In the genomic region with DNA sequence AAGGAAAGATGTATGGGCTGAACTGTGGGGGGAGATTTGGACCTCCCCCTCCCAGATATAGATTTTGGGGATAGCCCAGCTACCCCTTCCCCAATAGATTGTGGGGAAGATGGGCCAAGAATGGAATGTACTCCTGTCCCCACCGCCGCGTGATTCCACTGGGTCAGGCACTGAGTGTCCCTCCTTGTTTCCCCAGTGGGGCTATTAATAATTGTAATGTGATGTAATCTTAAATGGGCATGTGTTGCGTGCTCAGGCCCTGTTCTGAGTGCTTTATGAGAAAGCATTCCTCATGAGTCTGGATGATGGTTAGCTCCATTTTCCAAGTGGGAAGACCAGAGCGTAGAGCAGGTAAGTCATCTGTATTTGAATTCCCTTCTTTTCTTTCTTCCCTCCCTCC, we compare ENCODE assay signal across 6 cellular contexts. TPM values are rescaled to one million over a fixed set of nuclear protein-coding genes. Genes with fewer than 3 reads are reported as not detected.
DNase-seq lines count a peak whose midpoint lies in the region; ATAC-seq and TF ChIP-seq lines count a peak whose summit lies in the region.

No MANE protein-coding gene starts in this region.

- H3K36me3 ChIP-seq in Caco-2 (ENCODE audit: control insufficient read depth, insufficient read depth, low read length), result no peaks in the 10 kb centered on the region; the same call in 1 of the 2 replicates

- POLR2A ChIA-PET in Caco-2 (lab: Charles Lee), result interaction anchor here (0.6 kb wide), 1 partner anchor 14 kb away, joined by 8 read pairs; no protein-coding TSS in a partner anchor
- POLR2A ChIA-PET in activated CD8-positive, alpha-beta T cell treated with anti-CD3 and anti-CD28 coated beads, Interleukin-2, amount 10 ng/mL, durations not matched to agents 7 days and 5 days (lab: Charles Lee), result interaction anchor here (0.6 to 2.3 kb wide), 4 partner anchors 9 to 40 kb away, joined by 3 to 15 read pairs (median 9); partner anchors contain the start of genes CATSPERG, GGN and SPRED3

- intact Hi-C loops in Caco-2 (cut with micrococcal nuclease; ENCODE audit: unreplicated experiment), result no loop called here

- H3K4me3 ChIP-seq in Caco-2 (ENCODE audit: low read depth, low read length), result peak overlapping the region; percentile 95

- no peak for TF ChIP-seq CTCF in Caco-2 (IDR thresholded peaks at IDR 0.05; ENCODE audit: insufficient read depth in 1 of 2, low read depth in 1 of 2, low read length in 1 of 2, severe bottlenecking in 1 of 2, unreplicated experiment in 1 of 2)

- CTCF ChIA-PET in Caco-2 (lab: Charles Lee), result interaction anchor here (0.7 to 2.8 kb wide), 3 partner anchors 12 to 150 kb away, joined by 3 to 58 read pairs (median 3); partner anchors contain the start of genes FAM98C and GGN
- CTCF ChIA-PET in activated CD8-positive, alpha-beta T cell treated with anti-CD3 and anti-CD28 coated beads, Interleukin-2, amount 10 ng/mL, durations not matched to agents 7 days and 5 days (lab: Charles Lee), result interaction anchor here (0.9 to 1.4 kb wide), 6 partner anchors 9 to 141 kb away, joined by 3 to 6 read pairs (median 4); partner anchors contain the start of genes CATSPERG and FAM98C

- no peaks in the 10 kb centered on the region for H3K9me3 ChIP-seq in Caco-2

- ATAC-seq in activated CD8-positive, alpha-beta T cell treated with anti-CD3 and anti-CD28 coated beads, Interleukin-2, amount 10 ng/mL, durations not matched to agents 7 days and 5 days, result no peak
- no peak for ATAC-seq in memory B cell (ENCODE audit: low read depth)

- H3K36me3 Mint-ChIP-seq in Caco-2 (ENCODE audit: insufficient read depth, unreplicated experiment) (peaks cover 42% of the 10 kb centered on the region), memory B cell (peaks cover 18% of the 10 kb centered on the region)
- H3K36me3 Mint-ChIP-seq in activated CD8-positive, alpha-beta T cell treated with anti-CD3 and anti-CD28 coated beads, Interleukin-2, amount 10 ng/mL, durations not matched to agents 7 days and 5 days (ENCODE audit: low read depth), result peaks cover 21% of the 10 kb centered on the region

- H3K4me3 Mint-ChIP-seq in Caco-2 (ENCODE audit: unreplicated experiment), result peak overlapping the region; percentile 90
- peak overlapping the region; percentile 100 for H3K4me3 Mint-ChIP-seq in activated CD8-positive, alpha-beta T cell treated with anti-CD3 and anti-CD28 coated beads, Interleukin-2, amount 10 ng/mL, durations not matched to agents 7 days and 5 days
- peak overlapping the region; percentile 97 for H3K4me3 Mint-ChIP-seq in memory B cell

- H3K27me3 Mint-ChIP-seq in Caco-2 (ENCODE audit: insufficient read depth, unreplicated experiment) (no peaks in the 10 kb centered on the region), memory B cell (peaks cover 3% of the 10 kb centered on the region)
- H3K27me3 Mint-ChIP-seq in activated CD8-positive, alpha-beta T cell treated with anti-CD3 and anti-CD28 coated beads, Interleukin-2, amount 10 ng/mL, durations not matched to agents 7 days and 5 days (ENCODE audit: low read depth), result no peaks in the 10 kb centered on the region

- H3K27me3 ChIP-seq in Caco-2 (replicated peaks; ENCODE audit: control insufficient read depth, insufficient read depth, low read length), result no peaks in the 10 kb centered on the region

- H3K4me1 Mint-ChIP-seq in Caco-2 (ENCODE audit: low read depth, unreplicated experiment) (peaks cover 6% of the 10 kb centered on the region), memory B cell (peaks cover 19% of the 10 kb centered on the region)
- H3K4me1 Mint-ChIP-seq in activated CD8-positive, alpha-beta T cell treated with anti-CD3 and anti-CD28 coated beads, Interleukin-2, amount 10 ng/mL, durations not matched to agents 7 days and 5 days (ENCODE audit: low read depth), result peaks cover 22% of the 10 kb centered on the region

- H3K9me3 Mint-ChIP-seq in Caco-2 (ENCODE audit: unreplicated experiment) (no peaks in the 10 kb centered on the region), memory B cell (no peaks in the 10 kb centered on the region)
- H3K9me3 Mint-ChIP-seq in activated CD8-positive, alpha-beta T cell treated with anti-CD3 and anti-CD28 coated beads, Interleukin-2, amount 10 ng/mL, durations not matched to agents 7 days and 5 days (ENCODE audit: insufficient read depth), result no peaks in the 10 kb centered on the region

- H3K4me1 ChIP-seq in Caco-2, result 0 out of 2 replicates have a peak, but pooled peaks cover 4% of the 10 kb centered on the region

- H3K27ac Mint-ChIP-seq in Caco-2 (ENCODE audit: unreplicated experiment) (peak overlapping the region; percentile 92), memory B cell (no peak overlapping the region)
- H3K27ac Mint-ChIP-seq in activated CD8-positive, alpha-beta T cell treated with anti-CD3 and anti-CD28 coated beads, Interleukin-2, amount 10 ng/mL, durations not matched to agents 7 days and 5 days, result peak overlapping the region; percentile 99

- no TSS peak for BruUV-seq in Caco-2 (replicated peaks; lab: Mats Ljungman, UMichigan)

- DNase-seq in Caco-2 (no peak), memory B cell (ENCODE audit: low spot score in 2 of 2) (no peak), NOMO-1 treated with DMSO at 0.1 percent for 48 hours (lab: John Stamatoyannopoulos, UW; ENCODE audit: unreplicated experiment) (no peak), NCI-H2227 (lab: John Stamatoyannopoulos, UW; ENCODE audit: unreplicated experiment) (no peak)
- DNase-seq in activated CD8-positive, alpha-beta T cell treated with anti-CD3 and anti-CD28 coated beads, Interleukin-2, amount 10 ng/mL, durations not matched to agents 7 days and 5 days, result no peak
- DNase-seq in stimulated activated CD4-positive, alpha-beta T cell treated with anti-CD3 and anti-CD28 coated beads, Interleukin-1b, Interleukin-23, amount 100 ng/mL, for 48 hours, result no peak

RNA-seq across cellular contexts. Expression of gene PSMD8, which starts 1.4 kb away (rescaled TPM):
- 264 and 274 TPM in 2 replicates for total RNA-seq in Caco-2 (2022)
- 100 to 1,000 TPM; 173 to 187 TPM for total RNA-seq in activated CD8-positive, alpha-beta T cell treated with anti-CD3 and anti-CD28 coated beads, Interleukin-2, amount 10 ng/mL, durations not matched to agents 7 days and 5 days

RNA-seq across cellular contexts. Expression of gene GGN, which starts 12.1 kb away (rescaled TPM):
- 0.79 TPM in 1 of 2 replicates, not detected in the other for total RNA-seq in Caco-2 (2022)
- total RNA-seq in activated CD8-positive, alpha-beta T cell treated with anti-CD3 and anti-CD28 coated beads, Interleukin-2, amount 10 ng/mL, durations not matched to agents 7 days and 5 days, result not detected

RNA-seq across cellular contexts. Expression of gene SPRED3, which starts 12.7 kb away (rescaled TPM):
- total RNA-seq in Caco-2 (2022), result 2.9 and 3.5 TPM in 2 replicates
- total RNA-seq in activated CD8-positive, alpha-beta T cell treated with anti-CD3 and anti-CD28 coated beads, Interleukin-2, amount 10 ng/mL, durations not matched to agents 7 days and 5 days, result 1 to 10 TPM in 1 of 2 experiments, under 1 TPM in 1; 0.90 to 1.3 TPM

RNA-seq across cellular contexts. Expression of gene FAM98C, which starts 27.1 kb away (rescaled TPM):
- 17.3 and 19.7 TPM in 2 replicates for total RNA-seq in Caco-2 (2022)
- 10 to 100 TPM; 21.0 to 25.9 TPM for total RNA-seq in activated CD8-positive, alpha-beta T cell treated with anti-CD3 and anti-CD28 coated beads, Interleukin-2, amount 10 ng/mL, durations not matched to agents 7 days and 5 days

RNA-seq across cellular contexts. Expression of gene CATSPERG, which starts 40.1 kb away (rescaled TPM):
- total RNA-seq in Caco-2 (2022), result 12.4 and 14.0 TPM in 2 replicates
- total RNA-seq in activated CD8-positive, alpha-beta T cell treated with anti-CD3 and anti-CD28 coated beads, Interleukin-2, amount 10 ng/mL, durations not matched to agents 7 days and 5 days, result 10 to 100 TPM; 10.7 to 11.3 TPM
